8 cellular contexts compared by ENCODE assay signal in the genomic region with DNA sequence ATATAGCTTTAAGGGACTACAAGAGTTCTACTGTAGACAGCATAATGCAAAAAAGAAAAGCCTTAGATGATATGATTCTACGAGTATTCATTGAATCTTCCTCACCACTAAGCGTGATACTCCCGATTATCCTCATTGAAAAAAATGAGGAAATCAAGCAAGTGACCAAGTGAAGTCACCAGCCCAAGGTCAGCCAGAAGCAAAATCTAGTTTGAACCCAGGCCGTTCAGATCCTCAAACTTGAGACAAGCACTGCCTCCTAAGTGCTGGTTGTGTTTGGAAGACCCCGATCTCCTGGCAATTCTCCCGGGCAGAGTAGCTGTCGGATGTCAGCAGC. TPM values are rescaled to one million over a fixed set of nuclear protein-coding genes. Genes with fewer than 3 reads are reported as not detected.
DNase-seq lines count a peak whose midpoint lies in the region; ATAC-seq, FAIRE-seq and TF ChIP-seq lines count a peak whose summit lies in the region.

No MANE protein-coding gene starts in this region.

- no peak for TF ChIP-seq CTCF in OCI-LY1 (IDR thresholded peaks at IDR 0.05; ENCODE audit: low read length)
- no peak for TF ChIP-seq CTCF in endothelial cell (IDR thresholded peaks at IDR 0.05; ENCODE audit: unreplicated experiment)

- H3K18ac ChIP-seq in neuronal stem cell (ENCODE audit: low read length) = no peak overlapping the region

- H3K4me2 ChIP-seq in OCI-LY1 (ENCODE audit: low read length) (peak overlapping the region; percentile 96), neuronal stem cell (ENCODE audit: insufficient read depth, low read length, poor library complexity, severe bottlenecking) (peak overlapping the region; percentile 92)

- no peak overlapping the region for H2BK120ac ChIP-seq in neuronal stem cell (ENCODE audit: low read depth, low read length)

- peaks cover 43% of the 10 kb centered on the region for H3K4me1 ChIP-seq in OCI-LY1 (ENCODE audit: insufficient read depth, low read length, severe bottlenecking)
- H3K4me1 ChIP-seq in neuronal stem cell (ENCODE audit: control insufficient read depth in 2 of 2, insufficient read depth in 1 of 2, low read depth in 1 of 2, low read length in 2 of 2) = peaks cover 11 to 17% of the 10 kb centered on the region in 2 donors

- H4K20me1 ChIP-seq in OCI-LY1 (ENCODE audit: insufficient read depth, low read length) = no peaks in the 10 kb centered on the region

- no peak overlapping the region for H4K91ac ChIP-seq in neuronal stem cell (ENCODE audit: low read depth, low read length, poor library complexity)

- H3K4me3 Mint-ChIP-seq in endothelial cell (ENCODE audit: unreplicated experiment) = peak overlapping the region; percentile 97

- peak overlapping the region; percentile 83 for H3K27ac Mint-ChIP-seq in endothelial cell (ENCODE audit: unreplicated experiment)

- WGBS in neuronal stem cell (ENCODE audit: extremely low coverage in 2 of 2, insufficient read length in 2 of 2, insufficient replicate concordance in 1 of 2), 2 donors = no CpG with 5 or more reads among the region's 7 CpGs

- no peaks in the 10 kb centered on the region for H3K9me3 Mint-ChIP-seq in endothelial cell (ENCODE audit: unreplicated experiment)

- no peaks in the 10 kb centered on the region for H3K9me2 ChIP-seq in OCI-LY1 (ENCODE audit: low read depth, low read length)

- peak overlapping the region; percentile 95 for H3K14ac ChIP-seq in neuronal stem cell (ENCODE audit: low read length)

- H3K4ac ChIP-seq in neuronal stem cell (ENCODE audit: low read length) = no peak overlapping the region

- peak overlapping the region; percentile 90 for H3K27ac ChIP-seq in OCI-LY1 (ENCODE audit: low read depth, low read length, poor library complexity, severe bottlenecking)
- H3K27ac ChIP-seq in neuronal stem cell (replicated peaks; ENCODE audit: low read length) = no peak overlapping the region

- H2BK15ac ChIP-seq in neuronal stem cell (ENCODE audit: low read length) = no peak overlapping the region

- ATAC-seq in GM19023 (IDR thresholded peaks at IDR 0.05; ENCODE audit: unreplicated experiment) (no peak), GM18519 (IDR thresholded peaks at IDR 0.05; ENCODE audit: low FRiP score, unreplicated experiment) (no peak)

- H2BK5ac ChIP-seq in neuronal stem cell (ENCODE audit: low read length) = no peak overlapping the region

- H3K36me3 Mint-ChIP-seq in endothelial cell (ENCODE audit: low read depth, unreplicated experiment) = peaks cover 25% of the 10 kb centered on the region

- no peak overlapping the region for H4K8ac ChIP-seq in neuronal stem cell (ENCODE audit: low read depth, low read length)

- H3K23ac ChIP-seq in neuronal stem cell (ENCODE audit: low read depth, low read length, poor library complexity) = peak overlapping the region; percentile 82

- H3K9ac ChIP-seq in OCI-LY1 (ENCODE audit: low read length) (peak overlapping the region; percentile 91), neuronal stem cell (ENCODE audit: low read depth, low read length, poor library complexity) (peak overlapping the region; percentile 94)

- H3K36me3 ChIP-seq in OCI-LY1 (ENCODE audit: insufficient read depth, low read length) = peaks cover 12% of the 10 kb centered on the region
- H3K36me3 ChIP-seq in neuronal stem cell (replicated peaks in 1 of 2; ENCODE audit: control insufficient read depth in 2 of 2, insufficient read depth in 2 of 2, low read length in 2 of 2) = peaks cover 3 to 13% of the 10 kb centered on the region in 2 donors

- peaks cover 2% of the 10 kb centered on the region for H3K79me1 ChIP-seq in neuronal stem cell (ENCODE audit: low read depth, low read length)

- H3K4me3 ChIP-seq in OCI-LY1 (ENCODE audit: low read depth, low read length, poor library complexity, severe bottlenecking) (peak overlapping the region; percentile 91), neuronal stem cell (ENCODE audit: low read length in 2 of 2) (peak overlapping the region; percentile 69 to 97)

- peaks cover 14% of the 10 kb centered on the region for H3K27me3 Mint-ChIP-seq in endothelial cell (ENCODE audit: unreplicated experiment)

- no peak for FAIRE-seq in RCC 7860 (lab: Jason Lieb, UNC)

- no peak overlapping the region for H2BK12ac ChIP-seq in neuronal stem cell (ENCODE audit: low read length)

- H3K4me1 Mint-ChIP-seq in endothelial cell (ENCODE audit: unreplicated experiment) = peaks cover 49% of the 10 kb centered on the region

- no peaks in the 10 kb centered on the region for H3F3A ChIP-seq in OCI-LY1 (ENCODE audit: insufficient read depth, low read length)

- H2AK5ac ChIP-seq in neuronal stem cell (ENCODE audit: low read depth, low read length) = peak overlapping the region; percentile 40

- H3K27me3 ChIP-seq in OCI-LY1 (ENCODE audit: insufficient read depth, low read length) (no peaks in the 10 kb centered on the region), neuronal stem cell (ENCODE audit: control insufficient read depth in 3 of 3, insufficient read depth in 3 of 3, low read depth in 1 of 3, low read length in 3 of 3) (peaks cover 0 to 7% (median 0%) of the 10 kb centered on the region in 3 experiments)

- H3K79me2 ChIP-seq in OCI-LY1 (ENCODE audit: insufficient read depth, low read length) = peaks cover 44% of the 10 kb centered on the region

- H3K9me3 ChIP-seq in OCI-LY1 (ENCODE audit: low read length) (no peaks in the 10 kb centered on the region), neuronal stem cell (replicated peaks in 1 of 2; ENCODE audit: control insufficient read depth in 2 of 2, insufficient read depth in 1 of 2, low read depth in 1 of 2, low read length in 2 of 2) (no peaks in the 10 kb centered on the region)

- H2AFZ ChIP-seq in OCI-LY1 (ENCODE audit: low read length) (no peak overlapping the region), neuronal stem cell (ENCODE audit: low read length) (peak overlapping the region; percentile 86)

- DNase-seq in CD1c-positive myeloid dendritic cell (ENCODE audit: extremely low spot score) (peak; percentile 69), endothelial cell (ENCODE audit: low spot score) (no peak), neuronal stem cell (ENCODE audit: low spot score) (no peak), RCC 7860 (ENCODE audit: low spot score) (no peak)
- DNase-seq in NK-92 treated with Interleukin-12 subunit alpha and Interleukin-12 subunit beta, amount 100 ng/mL, for 24 hours (lab: John Stamatoyannopoulos, UW) = no peak

RNA-seq across cellular contexts. Expression of a gene that starts 0.8 kb away (rescaled TPM):
- total RNA-seq in endothelial cell (ENCODE audit: unreplicated experiment) = 89.1 TPM
- polyA plus RNA-seq in neuronal stem cell (2013, experiment 1 of 2) = 13.3 TPM
- polyA plus RNA-seq in neuronal stem cell (2013, experiment 2 of 2) = 13.8 TPM

RNA-seq across cellular contexts. Expression of a gene that starts 3.9 kb away (rescaled TPM):
- total RNA-seq in endothelial cell (ENCODE audit: unreplicated experiment) = 55.4 TPM
- 12.9 TPM for polyA plus RNA-seq in neuronal stem cell (2013, experiment 1 of 2)
- polyA plus RNA-seq in neuronal stem cell (2013, experiment 2 of 2) = 13.6 TPM

RNA-seq across cellular contexts. Expression of a gene that starts 53.0 kb away (rescaled TPM):
- total RNA-seq in endothelial cell (ENCODE audit: unreplicated experiment) = 21.9 TPM
- polyA plus RNA-seq in neuronal stem cell (2013, experiment 1 of 2) = 42.5 TPM
- polyA plus RNA-seq in neuronal stem cell (2013, experiment 2 of 2) = 43.2 TPM
